In genomic region chr2:23386422-23387220, GRCh38 we compare ENCODE assay signal across 8 cellular contexts. TPM values are rescaled to one million over a fixed set of nuclear protein-coding genes. Genes with fewer than 3 reads are reported as not detected.
A peak's percentile ranks its signal among the peaks of the same experiment; 100 is the strongest.
DNase-seq lines count a peak whose midpoint lies in the region; ATAC-seq and TF ChIP-seq lines count a peak whose summit lies in the region.

No MANE protein-coding gene starts in this region.

- H3K4me3 ChIP-seq in lung = peak overlapping the region; percentile 54
- peak overlapping the region; percentile 10 to 61 (median 15) for H3K4me3 ChIP-seq in thyroid gland (replicated peaks in 1 of 3)

- DNase-seq in Right ventricle myocardium inferior (ENCODE audit: missing footprints) (no peak), cardiac septum (ENCODE audit: low spot score) (no peak), RWPE1 (ENCODE audit: low spot score) (peak; percentile 22), dermis blood vessel endothelial cell (peak; percentile 49), lung (ENCODE audit: low spot score) (no peak), thyroid gland (peak; percentile 26 to 28), DMS114 treated with DMSO at 0.1 percent for 48 hours (lab: John Stamatoyannopoulos, UW; ENCODE audit: unreplicated experiment) (no peak)

- CTCF ChIA-PET in RWPE1 (lab: Yijun Ruan, JAX) = interaction anchor here (0.6 to 0.7 kb wide), 5 partner anchors 18 to 985 kb away, joined by 3 to 4 read pairs (median 3); no protein-coding TSS in a partner anchor

- H3K9me3 ChIP-seq in lung (ENCODE audit: control insufficient read depth in 2 of 2, insufficient read depth in 1 of 2, low read length in 1 of 2) (no peaks in the 10 kb centered on the region), thyroid gland (no peaks in the 10 kb centered on the region)

- 2% methylated on average over 62 to 86 of the region's 86 CpGs for WGBS in lung, 2 donors
- WGBS in thyroid gland, 2 donors = 1 to 2% methylated on average over 9 to 43 of the region's 86 CpGs

- H3K27me3 ChIP-seq in lung (ENCODE audit: control insufficient read depth, insufficient read depth) = no peaks in the 10 kb centered on the region
- H3K27me3 ChIP-seq in thyroid gland = peaks cover 23% of the 10 kb centered on the region

- ATAC-seq in Right ventricle myocardium inferior (peak; percentile 4), lung (ENCODE audit: insufficient read depth, low FRiP score) (no peak), HG02973 (IDR thresholded peaks at IDR 0.05; ENCODE audit: unreplicated experiment) (no peak)

- TF ChIP-seq CTCF in RWPE1 (conservative IDR thresholded peaks at IDR 0.05; ENCODE audit: low read depth) (no peak), lung (IDR thresholded peaks at IDR 0.05; ENCODE audit: control extremely low read depth, extremely low read depth) (no peak), thyroid gland (IDR thresholded peaks at IDR 0.05) (no peak)

- H3K36me3 ChIP-seq in lung (ENCODE audit: control insufficient read depth in 2 of 2, insufficient read depth in 2 of 2, low read length in 2 of 2) = no peaks in the 10 kb centered on the region
- H3K36me3 ChIP-seq in thyroid gland = no peaks in the 10 kb centered on the region

- POLR2A ChIA-PET in RWPE1 (lab: Yijun Ruan, JAX; ENCODE audit: low non-redundant PET) = no interaction called here

- H3K4me1 ChIP-seq in lung (ENCODE audit: control insufficient read depth in 2 of 2, insufficient read depth in 2 of 2, low read length in 2 of 2) (peaks cover 0 to 6% of the 10 kb centered on the region in 2 donors), thyroid gland (peaks cover 14 to 19% of the 10 kb centered on the region in 2 donors)

- intact Hi-C loops in Right ventricle myocardium inferior (cut with DNase I) = loop anchor here (10.0 kb wide), 1 partner anchor 368 kb away; no protein-coding TSS in a partner anchor
- intact Hi-C loops in cardiac septum (cut with DNase I) = loop anchor here (10.0 kb wide), 2 partner anchors 178 to 368 kb away; no protein-coding TSS in a partner anchor
- intact Hi-C loops in thyroid gland (cut with DNase I) = no loop called here

- peak overlapping the region; percentile 79 for H3K27ac ChIP-seq in RWPE1
- no peak overlapping the region for H3K27ac ChIP-seq in lung (ENCODE audit: low read depth in 1 of 2, low read length in 1 of 2)
- H3K27ac ChIP-seq in thyroid gland = no peak overlapping the region

- no peak for TF ChIP-seq POLR2A in thyroid gland (IDR thresholded peaks at IDR 0.05)

RNA-seq across cellular contexts. Expression of gene KLHL29, which starts 1.6 kb away (rescaled TPM):
- total RNA-seq in Right ventricle myocardium inferior (0.54 TPM), cardiac septum (1.6 TPM), dermis blood vessel endothelial cell (3.7 and 5.8 TPM in 2 replicates), lung (10 to 100 TPM in 1 of 2 donors, 1 to 10 TPM in 1; 2.7 to 16.2 TPM), thyroid gland (1 to 10 TPM; 2.2 to 3.3 (median 2.7) TPM)
- polyA plus RNA-seq in lung = 1 to 10 TPM; 3.1 to 3.8 TPM

Comparison
In these comparisons a context has a peak if more than half of its experiments do, and no peak if none do; other contexts are left out.
1. DNase-seq: peak in RWPE1 (single experiment), dermis blood vessel endothelial cell (single experiment) and thyroid gland (2 of 2); none in Right ventricle myocardium inferior (single experiment), cardiac septum (single experiment), lung (single experiment) and DMS114 treated with DMSO at 0.1 percent for 48 hours (single experiment).